Comparison of ENCODE assay signal across 1 cellular context in genomic region chr13:49214917-49215376, GRCh38.
A peak's percentile ranks its signal among the peaks of the same experiment; 100 is the strongest.
TF ChIP-seq lines count a peak whose summit lies in the region.

No MANE protein-coding gene starts in this region.

TF ChIP-seq in HepG2, 621 proteins besides CTCF, POLR2A, EP300 and RAD21 (continued from another document):
- TF ChIP-seq PAXIP1 (CRISPR knock-in tag; conservative IDR thresholded peaks at IDR 0.05) (peak; percentile 53; the same call in 1 of the 2 replicates), SAFB2 (CRISPR knock-in tag; IDR thresholded peaks at IDR 0.05; ENCODE audit: borderline replicate concordance, low read depth) (no peak), SOX5 (CRISPR knock-in tag; IDR thresholded peaks at IDR 0.05; ENCODE audit: borderline replicate concordance) (peak; percentile 78; the same call in 1 of the 2 replicates)
TF ChIP-seq in HepG2: peak in this region for 154.
